ENCODE assay signal across 7 cellular contexts in genomic region chr17:6910987-6911603, GRCh38.
DNase-seq lines count a peak whose midpoint lies in the region; ATAC-seq and TF ChIP-seq lines count a peak whose summit lies in the region.

No MANE protein-coding gene starts in this region.

- POLR2A ChIA-PET in T-cell (lab: Charles Lee) = no interaction called here

- TF ChIP-seq CTCF in GM12875 (IDR thresholded peaks at IDR 0.05; ENCODE audit: borderline replicate concordance, insufficient read depth, low read depth, low read length) (peak; percentile 49; the same call in 1 of the 2 replicates), brain microvascular endothelial cell (IDR thresholded peaks at IDR 0.05; ENCODE audit: low read depth, low read length, missing control alignments) (peak; percentile 51)

- peaks cover 7 to 11% of the 10 kb centered on the region in 2 donors for H3K27me3 Mint-ChIP-seq in T-cell

- no peak for ATAC-seq in T-cell (replicated peaks in 1 of 4)
- ATAC-seq in GM18511 (IDR thresholded peaks at IDR 0.05; ENCODE audit: unreplicated experiment) = no peak
- no peak for ATAC-seq in HG03097 (IDR thresholded peaks at IDR 0.05; ENCODE audit: low FRiP score, unreplicated experiment)

- peak; percentile 45 for DNase-seq in NCI-H2171 (lab: John Stamatoyannopoulos, UW)
- DNase-seq in brain microvascular endothelial cell = peak; percentile 18
- DNase-seq in lung microvascular endothelial cell (ENCODE audit: low read depth in 2 of 2) = peak; percentile 60 to 61
- no peak for DNase-seq in T-cell

- H3K36me3 ChIP-seq in brain microvascular endothelial cell (replicated peaks) = no peaks in the 10 kb centered on the region

- H3K27me3 ChIP-seq in brain microvascular endothelial cell (replicated peaks) = peaks cover 3% of the 10 kb centered on the region

- H3K36me3 Mint-ChIP-seq in T-cell = peaks cover 3% of the 10 kb centered on the region

- CTCF ChIA-PET in T-cell (lab: Charles Lee) = interaction anchor here (0.7 to 1.7 kb wide), 18 partner anchors 12 to 425 kb away, joined by 3 to 70 read pairs (median 7); a partner anchor contains a TSS

- no peak overlapping the region for H3K4me3 Mint-ChIP-seq in T-cell

- H3K27ac ChIP-seq in brain microvascular endothelial cell = no peak overlapping the region

- H3K27ac Mint-ChIP-seq in T-cell = no peak overlapping the region

- H3K4me3 ChIP-seq in GM12875 (ENCODE audit: low read depth, low read length) = no peak overlapping the region
- no peak overlapping the region for H3K4me3 ChIP-seq in brain microvascular endothelial cell (ENCODE audit: low read depth, low read length)

- H3K9me3 Mint-ChIP-seq in T-cell = no peaks in the 10 kb centered on the region

- in situ Hi-C loops in brain microvascular endothelial cell (cut with HindIII; ENCODE audit: low pct_ligation_motif_present, low sequenced_read_pairs) = no loop called here

- H3K4me1 Mint-ChIP-seq in T-cell = peaks cover 12 to 25% (median 15%) of the 10 kb centered on the region in 3 donors

Comparison
In these comparisons a context has a peak if more than half of its experiments do, and no peak if none do; other contexts are left out.
1. DNase-seq: peak in NCI-H2171 (single experiment), brain microvascular endothelial cell (single experiment) and lung microvascular endothelial cell (2 of 2); none in T-cell (0 of 34).